In the genomic region with DNA sequence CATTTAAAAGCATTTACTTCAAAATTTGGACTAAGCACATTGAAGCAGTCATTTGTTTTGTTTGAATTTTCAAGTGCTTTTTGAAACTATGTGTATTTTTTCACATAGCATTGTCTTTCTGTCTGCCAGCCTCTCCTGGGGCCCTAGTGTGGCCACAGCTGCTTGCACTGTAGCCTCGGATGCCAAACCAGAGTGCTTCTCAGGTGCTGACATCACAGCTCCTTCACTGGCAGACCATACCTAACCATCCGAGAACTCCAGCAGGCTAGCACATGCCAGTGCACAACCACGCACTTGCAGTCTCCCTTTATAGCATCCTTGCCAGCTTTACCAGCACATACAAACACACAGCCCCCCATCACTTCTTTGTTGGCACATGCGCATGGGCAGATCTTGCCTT, we compare ENCODE assay signal across 1 cellular context.
TF ChIP-seq lines count a peak whose summit lies in the region.

No MANE protein-coding gene starts in this region.

TF ChIP-seq in H1, 55 proteins besides CTCF, POLR2A, EP300 and RAD21:
- TF ChIP-seq, protein P1, sequence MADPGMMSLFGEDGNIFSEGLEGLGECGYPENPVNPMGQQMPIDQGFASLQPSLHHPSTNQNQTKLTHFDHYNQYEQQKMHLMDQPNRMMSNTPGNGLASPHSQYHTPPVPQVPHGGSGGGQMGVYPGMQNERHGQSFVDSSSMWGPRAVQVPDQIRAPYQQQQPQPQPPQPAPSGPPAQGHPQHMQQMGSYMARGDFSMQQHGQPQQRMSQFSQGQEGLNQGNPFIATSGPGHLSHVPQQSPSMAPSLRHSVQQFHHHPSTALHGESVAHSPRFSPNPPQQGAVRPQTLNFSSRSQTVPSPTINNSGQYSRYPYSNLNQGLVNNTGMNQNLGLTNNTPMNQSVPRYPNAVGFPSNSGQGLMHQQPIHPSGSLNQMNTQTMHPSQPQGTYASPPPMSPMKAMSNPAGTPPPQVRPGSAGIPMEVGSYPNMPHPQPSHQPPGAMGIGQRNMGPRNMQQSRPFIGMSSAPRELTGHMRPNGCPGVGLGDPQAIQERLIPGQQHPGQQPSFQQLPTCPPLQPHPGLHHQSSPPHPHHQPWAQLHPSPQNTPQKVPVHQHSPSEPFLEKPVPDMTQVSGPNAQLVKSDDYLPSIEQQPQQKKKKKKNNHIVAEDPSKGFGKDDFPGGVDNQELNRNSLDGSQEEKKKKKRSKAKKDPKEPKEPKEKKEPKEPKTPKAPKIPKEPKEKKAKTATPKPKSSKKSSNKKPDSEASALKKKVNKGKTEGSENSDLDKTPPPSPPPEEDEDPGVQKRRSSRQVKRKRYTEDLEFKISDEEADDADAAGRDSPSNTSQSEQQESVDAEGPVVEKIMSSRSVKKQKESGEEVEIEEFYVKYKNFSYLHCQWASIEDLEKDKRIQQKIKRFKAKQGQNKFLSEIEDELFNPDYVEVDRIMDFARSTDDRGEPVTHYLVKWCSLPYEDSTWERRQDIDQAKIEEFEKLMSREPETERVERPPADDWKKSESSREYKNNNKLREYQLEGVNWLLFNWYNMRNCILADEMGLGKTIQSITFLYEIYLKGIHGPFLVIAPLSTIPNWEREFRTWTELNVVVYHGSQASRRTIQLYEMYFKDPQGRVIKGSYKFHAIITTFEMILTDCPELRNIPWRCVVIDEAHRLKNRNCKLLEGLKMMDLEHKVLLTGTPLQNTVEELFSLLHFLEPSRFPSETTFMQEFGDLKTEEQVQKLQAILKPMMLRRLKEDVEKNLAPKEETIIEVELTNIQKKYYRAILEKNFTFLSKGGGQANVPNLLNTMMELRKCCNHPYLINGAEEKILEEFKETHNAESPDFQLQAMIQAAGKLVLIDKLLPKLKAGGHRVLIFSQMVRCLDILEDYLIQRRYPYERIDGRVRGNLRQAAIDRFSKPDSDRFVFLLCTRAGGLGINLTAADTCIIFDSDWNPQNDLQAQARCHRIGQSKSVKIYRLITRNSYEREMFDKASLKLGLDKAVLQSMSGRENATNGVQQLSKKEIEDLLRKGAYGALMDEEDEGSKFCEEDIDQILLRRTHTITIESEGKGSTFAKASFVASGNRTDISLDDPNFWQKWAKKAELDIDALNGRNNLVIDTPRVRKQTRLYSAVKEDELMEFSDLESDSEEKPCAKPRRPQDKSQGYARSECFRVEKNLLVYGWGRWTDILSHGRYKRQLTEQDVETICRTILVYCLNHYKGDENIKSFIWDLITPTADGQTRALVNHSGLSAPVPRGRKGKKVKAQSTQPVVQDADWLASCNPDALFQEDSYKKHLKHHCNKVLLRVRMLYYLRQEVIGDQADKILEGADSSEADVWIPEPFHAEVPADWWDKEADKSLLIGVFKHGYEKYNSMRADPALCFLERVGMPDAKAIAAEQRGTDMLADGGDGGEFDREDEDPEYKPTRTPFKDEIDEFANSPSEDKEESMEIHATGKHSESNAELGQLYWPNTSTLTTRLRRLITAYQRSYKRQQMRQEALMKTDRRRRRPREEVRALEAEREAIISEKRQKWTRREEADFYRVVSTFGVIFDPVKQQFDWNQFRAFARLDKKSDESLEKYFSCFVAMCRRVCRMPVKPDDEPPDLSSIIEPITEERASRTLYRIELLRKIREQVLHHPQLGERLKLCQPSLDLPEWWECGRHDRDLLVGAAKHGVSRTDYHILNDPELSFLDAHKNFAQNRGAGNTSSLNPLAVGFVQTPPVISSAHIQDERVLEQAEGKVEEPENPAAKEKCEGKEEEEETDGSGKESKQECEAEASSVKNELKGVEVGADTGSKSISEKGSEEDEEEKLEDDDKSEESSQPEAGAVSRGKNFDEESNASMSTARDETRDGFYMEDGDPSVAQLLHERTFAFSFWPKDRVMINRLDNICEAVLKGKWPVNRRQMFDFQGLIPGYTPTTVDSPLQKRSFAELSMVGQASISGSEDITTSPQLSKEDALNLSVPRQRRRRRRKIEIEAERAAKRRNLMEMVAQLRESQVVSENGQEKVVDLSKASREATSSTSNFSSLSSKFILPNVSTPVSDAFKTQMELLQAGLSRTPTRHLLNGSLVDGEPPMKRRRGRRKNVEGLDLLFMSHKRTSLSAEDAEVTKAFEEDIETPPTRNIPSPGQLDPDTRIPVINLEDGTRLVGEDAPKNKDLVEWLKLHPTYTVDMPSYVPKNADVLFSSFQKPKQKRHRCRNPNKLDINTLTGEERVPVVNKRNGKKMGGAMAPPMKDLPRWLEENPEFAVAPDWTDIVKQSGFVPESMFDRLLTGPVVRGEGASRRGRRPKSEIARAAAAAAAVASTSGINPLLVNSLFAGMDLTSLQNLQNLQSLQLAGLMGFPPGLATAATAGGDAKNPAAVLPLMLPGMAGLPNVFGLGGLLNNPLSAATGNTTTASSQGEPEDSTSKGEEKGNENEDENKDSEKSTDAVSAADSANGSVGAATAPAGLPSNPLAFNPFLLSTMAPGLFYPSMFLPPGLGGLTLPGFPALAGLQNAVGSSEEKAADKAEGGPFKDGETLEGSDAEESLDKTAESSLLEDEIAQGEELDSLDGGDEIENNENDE (IDR thresholded peaks at IDR 0.05; ENCODE audit: insufficient replicate concordance, low read length): no peak
- TF ChIP-seq SRF (IDR thresholded peaks at IDR 0.05; ENCODE audit: low read depth, low read length) (no peak), SUZ12 (IDR thresholded peaks at IDR 0.05; ENCODE audit: low read length) (no peak)
